ENCODE assay signal across 1 cellular context in the genomic region with DNA sequence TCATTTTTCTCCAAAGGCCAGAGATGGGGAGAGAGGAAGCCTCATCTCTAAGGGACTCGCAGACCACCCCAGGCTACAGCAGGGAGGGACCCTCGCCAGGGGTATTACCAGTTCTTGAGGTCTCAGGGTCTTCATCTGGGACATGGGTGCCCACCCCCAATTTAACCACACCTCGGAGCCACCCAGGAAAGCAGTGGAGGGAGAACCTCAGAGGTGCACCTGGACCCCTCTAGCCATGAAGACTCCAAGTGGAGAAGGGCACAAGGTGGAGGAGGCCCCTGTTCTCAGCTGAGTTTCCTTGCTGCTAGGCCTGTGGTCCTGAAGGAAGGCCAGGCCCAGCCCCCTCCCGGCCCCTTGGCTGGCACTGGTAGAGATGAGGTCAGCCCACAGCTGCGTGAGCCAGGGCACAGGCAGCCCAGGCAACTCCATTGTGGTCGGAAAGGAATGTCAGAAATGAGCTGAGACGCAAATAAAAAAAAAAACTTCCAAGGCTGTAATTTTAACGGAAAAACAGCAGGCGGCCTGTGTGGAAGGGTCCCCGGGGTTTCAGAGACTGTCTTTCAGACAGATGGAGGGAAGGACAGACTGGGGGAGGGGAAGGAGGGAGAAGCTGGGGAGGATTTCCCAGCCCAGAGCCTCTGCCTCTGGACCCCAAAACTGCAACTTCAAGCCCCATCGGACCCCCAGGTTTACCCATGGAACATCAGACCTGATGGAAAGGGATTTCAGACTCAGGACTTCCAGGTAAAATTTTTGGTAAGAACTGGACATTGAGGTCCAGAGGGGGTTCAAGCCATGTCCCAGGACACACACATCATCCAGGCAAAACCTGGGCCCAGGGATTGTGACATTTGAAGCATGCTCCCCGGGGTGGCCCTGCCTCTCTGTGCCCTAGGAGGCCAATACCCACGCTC.
A peak's percentile ranks its signal among the peaks of the same experiment; 100 is the strongest.
TF ChIP-seq lines count a peak whose summit lies in the region.

No MANE protein-coding gene starts in this region.

TF ChIP-seq in HEK293, 187 proteins besides CTCF, POLR2A, EP300 and RAD21 (continued from another document and continues in another):
- TF ChIP-seq ZNF223 (tag by site-specific recombination; IDR thresholded peaks at IDR 0.05) = peak; percentile 89; the same call in 1 of the 2 replicates
- TF ChIP-seq, protein P1, sequence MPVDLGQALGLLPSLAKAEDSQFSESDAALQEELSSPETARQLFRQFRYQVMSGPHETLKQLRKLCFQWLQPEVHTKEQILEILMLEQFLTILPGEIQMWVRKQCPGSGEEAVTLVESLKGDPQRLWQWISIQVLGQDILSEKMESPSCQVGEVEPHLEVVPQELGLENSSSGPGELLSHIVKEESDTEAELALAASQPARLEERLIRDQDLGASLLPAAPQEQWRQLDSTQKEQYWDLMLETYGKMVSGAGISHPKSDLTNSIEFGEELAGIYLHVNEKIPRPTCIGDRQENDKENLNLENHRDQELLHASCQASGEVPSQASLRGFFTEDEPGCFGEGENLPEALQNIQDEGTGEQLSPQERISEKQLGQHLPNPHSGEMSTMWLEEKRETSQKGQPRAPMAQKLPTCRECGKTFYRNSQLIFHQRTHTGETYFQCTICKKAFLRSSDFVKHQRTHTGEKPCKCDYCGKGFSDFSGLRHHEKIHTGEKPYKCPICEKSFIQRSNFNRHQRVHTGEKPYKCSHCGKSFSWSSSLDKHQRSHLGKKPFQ (tag by site-specific recombination; IDR thresholded peaks at IDR 0.05) = no peak
- TF ChIP-seq, protein P2, sequence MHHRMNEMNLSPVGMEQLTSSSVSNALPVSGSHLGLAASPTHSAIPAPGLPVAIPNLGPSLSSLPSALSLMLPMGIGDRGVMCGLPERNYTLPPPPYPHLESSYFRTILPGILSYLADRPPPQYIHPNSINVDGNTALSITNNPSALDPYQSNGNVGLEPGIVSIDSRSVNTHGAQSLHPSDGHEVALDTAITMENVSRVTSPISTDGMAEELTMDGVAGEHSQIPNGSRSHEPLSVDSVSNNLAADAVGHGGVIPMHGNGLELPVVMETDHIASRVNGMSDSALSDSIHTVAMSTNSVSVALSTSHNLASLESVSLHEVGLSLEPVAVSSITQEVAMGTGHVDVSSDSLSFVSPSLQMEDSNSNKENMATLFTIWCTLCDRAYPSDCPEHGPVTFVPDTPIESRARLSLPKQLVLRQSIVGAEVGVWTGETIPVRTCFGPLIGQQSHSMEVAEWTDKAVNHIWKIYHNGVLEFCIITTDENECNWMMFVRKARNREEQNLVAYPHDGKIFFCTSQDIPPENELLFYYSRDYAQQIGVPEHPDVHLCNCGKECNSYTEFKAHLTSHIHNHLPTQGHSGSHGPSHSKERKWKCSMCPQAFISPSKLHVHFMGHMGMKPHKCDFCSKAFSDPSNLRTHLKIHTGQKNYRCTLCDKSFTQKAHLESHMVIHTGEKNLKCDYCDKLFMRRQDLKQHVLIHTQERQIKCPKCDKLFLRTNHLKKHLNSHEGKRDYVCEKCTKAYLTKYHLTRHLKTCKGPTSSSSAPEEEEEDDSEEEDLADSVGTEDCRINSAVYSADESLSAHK (tag by site-specific recombination; IDR thresholded peaks at IDR 0.05) = peak; percentile 96
- 0 out of 2 replicates have a peak, but pooled peaks have one; percentile 21 for TF ChIP-seq ZBTB10 (tag by site-specific recombination; IDR thresholded peaks at IDR 0.05)
- TF ChIP-seq, protein P3, sequence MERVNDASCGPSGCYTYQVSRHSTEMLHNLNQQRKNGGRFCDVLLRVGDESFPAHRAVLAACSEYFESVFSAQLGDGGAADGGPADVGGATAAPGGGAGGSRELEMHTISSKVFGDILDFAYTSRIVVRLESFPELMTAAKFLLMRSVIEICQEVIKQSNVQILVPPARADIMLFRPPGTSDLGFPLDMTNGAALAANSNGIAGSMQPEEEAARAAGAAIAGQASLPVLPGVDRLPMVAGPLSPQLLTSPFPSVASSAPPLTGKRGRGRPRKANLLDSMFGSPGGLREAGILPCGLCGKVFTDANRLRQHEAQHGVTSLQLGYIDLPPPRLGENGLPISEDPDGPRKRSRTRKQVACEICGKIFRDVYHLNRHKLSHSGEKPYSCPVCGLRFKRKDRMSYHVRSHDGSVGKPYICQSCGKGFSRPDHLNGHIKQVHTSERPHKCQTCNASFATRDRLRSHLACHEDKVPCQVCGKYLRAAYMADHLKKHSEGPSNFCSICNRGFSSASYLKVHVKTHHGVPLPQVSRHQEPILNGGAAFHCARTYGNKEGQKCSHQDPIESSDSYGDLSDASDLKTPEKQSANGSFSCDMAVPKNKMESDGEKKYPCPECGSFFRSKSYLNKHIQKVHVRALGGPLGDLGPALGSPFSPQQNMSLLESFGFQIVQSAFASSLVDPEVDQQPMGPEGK (tag by site-specific recombination; IDR thresholded peaks at IDR 0.05) = peak; percentile 91
- TF ChIP-seq HOXD13 (CRISPR knock-in tag; IDR thresholded peaks at IDR 0.05; ENCODE audit: borderline replicate concordance) = peak; percentile 47; the same call in 1 of the 2 replicates
- TF ChIP-seq KLF7 (tag by site-specific recombination; IDR thresholded peaks at IDR 0.05; ENCODE audit: borderline replicate concordance) = no peak
- no peak for TF ChIP-seq ZNF211 (tag by site-specific recombination; IDR thresholded peaks at IDR 0.05; ENCODE audit: low read depth)
- TF ChIP-seq ZNF548 (tag by site-specific recombination; IDR thresholded peaks at IDR 0.05) = no peak
- peak; percentile 77 for TF ChIP-seq ZNF843 (tag by site-specific recombination; IDR thresholded peaks at IDR 0.05)
- peak; percentile 88 for TF ChIP-seq PRDM6 (tag by site-specific recombination; IDR thresholded peaks at IDR 0.05)
- TF ChIP-seq ZNF157 (tag by site-specific recombination; IDR thresholded peaks at IDR 0.05) = no peak
- TF ChIP-seq ZNF629 (tag by site-specific recombination; IDR thresholded peaks at IDR 0.05) = peak; percentile 82
- no peak for TF ChIP-seq ZNF416 (tag by site-specific recombination; IDR thresholded peaks at IDR 0.05)
- TF ChIP-seq ZNF423 (tag by site-specific recombination; IDR thresholded peaks at IDR 0.05) = peak; percentile 76
- no peak for TF ChIP-seq ZNF549 (tag by site-specific recombination; IDR thresholded peaks at IDR 0.05)
- peak; percentile 33; the same call in 1 of the 2 replicates for TF ChIP-seq ZBTB17 (tag by site-specific recombination; IDR thresholded peaks at IDR 0.05)
- no peak for TF ChIP-seq ZNF677 (tag by site-specific recombination; IDR thresholded peaks at IDR 0.05)
- TF ChIP-seq ZNF138 (tag by site-specific recombination; IDR thresholded peaks at IDR 0.05; ENCODE audit: borderline replicate concordance) = no peak
- no peak for TF ChIP-seq ZNF48 (tag by site-specific recombination; IDR thresholded peaks at IDR 0.05)
- no peak for TF ChIP-seq ZNF214 (tag by site-specific recombination; IDR thresholded peaks at IDR 0.05; ENCODE audit: borderline replicate concordance)
- no peak for TF ChIP-seq ZNF571 (tag by site-specific recombination; IDR thresholded peaks at IDR 0.05)
- peak; percentile 70 for TF ChIP-seq ZBTB8A (tag by site-specific recombination; IDR thresholded peaks at IDR 0.05)
- TF ChIP-seq MEIS1 (CRISPR knock-in tag; IDR thresholded peaks at IDR 0.05; ENCODE audit: borderline replicate concordance) = no peak; the same call in 1 of the 2 replicates
- TF ChIP-seq ZNF514 (tag by site-specific recombination; IDR thresholded peaks at IDR 0.05) = no peak
- TF ChIP-seq ZFP37 (tag by site-specific recombination; IDR thresholded peaks at IDR 0.05) = no peak
- peak; percentile 16; the same call in 1 of the 2 replicates for TF ChIP-seq KLF9 (tag by site-specific recombination; IDR thresholded peaks at IDR 0.05; ENCODE audit: low read depth)
- TF ChIP-seq, protein P4, sequence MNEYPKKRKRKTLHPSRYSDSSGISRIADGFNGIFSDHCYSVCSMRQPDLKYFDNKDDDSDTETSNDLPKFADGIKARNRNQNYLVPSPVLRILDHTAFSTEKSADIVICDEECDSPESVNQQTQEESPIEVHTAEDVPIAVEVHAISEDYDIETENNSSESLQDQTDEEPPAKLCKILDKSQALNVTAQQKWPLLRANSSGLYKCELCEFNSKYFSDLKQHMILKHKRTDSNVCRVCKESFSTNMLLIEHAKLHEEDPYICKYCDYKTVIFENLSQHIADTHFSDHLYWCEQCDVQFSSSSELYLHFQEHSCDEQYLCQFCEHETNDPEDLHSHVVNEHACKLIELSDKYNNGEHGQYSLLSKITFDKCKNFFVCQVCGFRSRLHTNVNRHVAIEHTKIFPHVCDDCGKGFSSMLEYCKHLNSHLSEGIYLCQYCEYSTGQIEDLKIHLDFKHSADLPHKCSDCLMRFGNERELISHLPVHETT (tag by site-specific recombination; IDR thresholded peaks at IDR 0.05) = peak; percentile 70; the same call in 1 of the 2 replicates
- TF ChIP-seq ZNF473 (tag by site-specific recombination; IDR thresholded peaks at IDR 0.05) = no peak
- TF ChIP-seq ZNF530 (tag by site-specific recombination; IDR thresholded peaks at IDR 0.05; ENCODE audit: low read depth) = no peak
- TF ChIP-seq KLF1 (tag by site-specific recombination; IDR thresholded peaks at IDR 0.05) = no peak
- no peak for TF ChIP-seq PRDM1 (tag by site-specific recombination; IDR thresholded peaks at IDR 0.05)
- TF ChIP-seq KLF16 (tag by site-specific recombination; IDR thresholded peaks at IDR 0.05) = no peak
- TF ChIP-seq ZNF148 (tag by site-specific recombination; IDR thresholded peaks at IDR 0.05; ENCODE audit: borderline replicate concordance) = no peak
- TF ChIP-seq, protein P5, sequence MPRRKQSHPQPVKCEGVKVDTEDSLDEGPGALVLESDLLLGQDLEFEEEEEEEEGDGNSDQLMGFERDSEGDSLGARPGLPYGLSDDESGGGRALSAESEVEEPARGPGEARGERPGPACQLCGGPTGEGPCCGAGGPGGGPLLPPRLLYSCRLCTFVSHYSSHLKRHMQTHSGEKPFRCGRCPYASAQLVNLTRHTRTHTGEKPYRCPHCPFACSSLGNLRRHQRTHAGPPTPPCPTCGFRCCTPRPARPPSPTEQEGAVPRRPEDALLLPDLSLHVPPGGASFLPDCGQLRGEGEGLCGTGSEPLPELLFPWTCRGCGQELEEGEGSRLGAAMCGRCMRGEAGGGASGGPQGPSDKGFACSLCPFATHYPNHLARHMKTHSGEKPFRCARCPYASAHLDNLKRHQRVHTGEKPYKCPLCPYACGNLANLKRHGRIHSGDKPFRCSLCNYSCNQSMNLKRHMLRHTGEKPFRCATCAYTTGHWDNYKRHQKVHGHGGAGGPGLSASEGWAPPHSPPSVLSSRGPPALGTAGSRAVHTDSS (tag by site-specific recombination; IDR thresholded peaks at IDR 0.05) = no peak
